Comparison of ENCODE assay signal across 8 cellular contexts in the genomic region with DNA sequence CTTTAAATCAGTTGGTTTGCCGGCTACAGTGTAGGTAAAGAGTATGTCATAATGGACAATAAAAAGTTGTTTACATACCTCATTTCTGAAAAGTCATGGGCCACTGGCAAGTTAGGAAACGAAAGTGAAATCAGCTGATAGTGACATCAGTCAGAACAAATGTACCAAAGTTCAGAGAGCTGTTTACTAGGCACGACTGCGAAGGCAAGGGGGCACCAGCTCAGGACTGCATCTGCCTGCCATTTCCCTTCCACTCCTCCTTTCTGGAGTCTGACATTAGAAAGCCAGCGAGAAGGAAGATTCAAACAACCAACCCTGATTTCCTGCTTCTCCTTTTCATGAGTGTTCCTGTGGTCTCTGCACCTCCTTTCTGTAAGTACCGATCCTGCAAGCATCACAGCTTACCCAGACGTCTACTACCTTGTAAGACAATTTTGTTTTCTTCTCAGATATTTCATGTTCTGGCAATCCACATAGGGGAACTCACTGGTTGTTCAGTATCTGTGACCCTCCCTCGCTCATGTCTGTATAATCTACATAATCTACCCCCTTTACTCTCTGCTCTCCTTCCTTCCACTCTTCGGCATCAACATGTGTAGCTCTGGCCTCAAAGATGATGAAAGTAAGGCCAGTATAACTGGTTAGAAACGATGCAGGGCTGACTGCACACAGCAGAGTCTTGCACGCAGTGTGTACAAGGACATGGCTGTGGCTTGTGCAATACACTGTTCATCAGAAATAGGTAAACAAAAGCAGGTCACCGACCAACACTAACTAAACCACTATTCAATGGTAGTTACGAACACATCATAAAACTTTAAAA. TPM values are rescaled to one million over a fixed set of nuclear protein-coding genes. Genes with fewer than 3 reads are reported as not detected.
DNase-seq lines count a peak whose midpoint lies in the region; ATAC-seq and TF ChIP-seq lines count a peak whose summit lies in the region.

A gene (plus strand): TSS at position 174 of the 823 bp plus-strand sequence. CDS start 16,370 bp downstream, outside the sequence.

- H3K36me3 Mint-ChIP-seq in activated naive CD4-positive, alpha-beta T cell treated with anti-CD3 and anti-CD28 coated beads, Interleukin-2, amount 50 U/mL, for 72 hours: peaks cover 26 to 35% of the 10 kb centered on the region in 2 donors

- in situ Hi-C loops in Panc1 (cut with HindIII; ENCODE audit: low pct_unique_long_range_greater_than_20kb, low sequenced_read_pairs): no loop called here

- CTCF ChIA-PET in Panc1 (lab: Charles Lee): interaction anchor here (0.5 kb wide), 1 partner anchor 205 kb away, joined by 5 read pairs; no protein-coding TSS in a partner anchor

- no peaks in the 10 kb centered on the region for H3K27me3 ChIP-seq in Panc1 (ENCODE audit: control insufficient read depth, insufficient read depth, low read length)

- POLR2A ChIA-PET in Panc1 (lab: Charles Lee): interaction anchor here (0.5 kb wide), 2 partner anchors 24 to 669 kb away, joined by 3 read pairs; no protein-coding TSS in a partner anchor

- peak; percentile 58 for ATAC-seq in HG02840 (IDR thresholded peaks at IDR 0.05; ENCODE audit: low FRiP score, unreplicated experiment)
- peak; percentile 91 for ATAC-seq in Panc1
- peak; percentile 82 to 89 for ATAC-seq in activated naive CD4-positive, alpha-beta T cell treated with anti-CD3 and anti-CD28 coated beads, Interleukin-2, amount 50 U/mL, for 72 hours
- ATAC-seq in left ventricle myocardium superior: peak; percentile 85

- no peaks in the 10 kb centered on the region for H3K9me3 ChIP-seq in Panc1 (ENCODE audit: control insufficient read depth, insufficient read depth, low read depth, low read length)

- TF ChIP-seq CTCF in Panc1 (IDR thresholded peaks at IDR 0.05): no peak

- peak within 1 kb of the TSS; percentile 92 to 94 for H3K27ac Mint-ChIP-seq in activated naive CD4-positive, alpha-beta T cell treated with anti-CD3 and anti-CD28 coated beads, Interleukin-2, amount 50 U/mL, for 72 hours

- peaks cover 0 to 9% of the 10 kb centered on the region in 2 donors for H3K9me3 Mint-ChIP-seq in activated naive CD4-positive, alpha-beta T cell treated with anti-CD3 and anti-CD28 coated beads, Interleukin-2, amount 50 U/mL, for 72 hours

- H3K4me3 ChIP-seq in Panc1 (ENCODE audit: low read depth in 2 of 2, low read length in 2 of 2): peak within 1 kb of the TSS; percentile 42 to 74

- peak within 1 kb of the TSS; percentile 86 for H3K27ac ChIP-seq in Panc1 (ENCODE audit: low read length)

- intact Hi-C loops in Panc1 (cut with micrococcal nuclease; ENCODE audit: unreplicated experiment) (loop anchor here (10.0 kb wide), 1 partner anchor 153 kb away; no protein-coding TSS in a partner anchor), left ventricle myocardium superior (cut with micrococcal nuclease) (loop anchor here (10.0 kb wide), 1 partner anchor 153 kb away; no protein-coding TSS in a partner anchor)

- DNase-seq in NCI-H2196 (lab: John Stamatoyannopoulos, UW; ENCODE audit: unreplicated experiment) (peak; percentile 29), NCI-H2196 treated with DMSO at 0.1 percent for 48 hours (lab: John Stamatoyannopoulos, UW; ENCODE audit: unreplicated experiment) (no peak), Panc1 (ENCODE audit: low read depth, low spot score) (peak; percentile 84), left ventricle myocardium superior (peak; percentile 42), GM03348 (ENCODE audit: low spot score) (no peak)
- peak in 1 of 2 donors; percentile 54 for DNase-seq in activated naive CD4-positive, alpha-beta T cell treated with anti-CD3 and anti-CD28 coated beads, Interleukin-2, amount 50 U/mL, for 72 hours (ENCODE audit: low spot score in 2 of 2)
- DNase-seq in stimulated activated CD4-positive, alpha-beta T cell treated with anti-CD3 and anti-CD28 coated beads, Interleukin-2, amount 100 ng/mL, for 24 hours: peak; percentile 36 to 60

- TSS peak; percentile 73 for BruUV-seq in Panc1 (replicated peaks; lab: Mats Ljungman, UMichigan)

- H3K4me1 ChIP-seq in Panc1 (ENCODE audit: control insufficient read depth, insufficient read depth, low read length): peaks cover 15% of the 10 kb centered on the region

- no peaks in the 10 kb centered on the region for H3K36me3 ChIP-seq in Panc1 (ENCODE audit: control insufficient read depth, insufficient read depth, low read length)

RNA-seq across cellular contexts. Expression of the gene that starts here (rescaled TPM):
- 3.2 TPM for total RNA-seq in Panc1 (2021; ENCODE audit: unreplicated experiment)
- polyA plus RNA-seq in Panc1 (2012; ENCODE audit: insufficient read length): 7.7 TPM
- 10 to 100 TPM in 1 of 2 donors, 1 to 10 TPM in 1; 8.3 to 13.6 TPM for total RNA-seq in activated naive CD4-positive, alpha-beta T cell treated with anti-CD3 and anti-CD28 coated beads, Interleukin-2, amount 50 U/mL, for 72 hours
- 16.5 TPM for total RNA-seq in left ventricle myocardium superior

Comparison
In these comparisons a context has a peak if more than half of its experiments do, and no peak if none do; other contexts are left out.
1. DNase-seq: peak in NCI-H2196 (single experiment), Panc1 (single experiment), left ventricle myocardium superior (single experiment) and stimulated activated CD4-positive, alpha-beta T cell treated with anti-CD3 and anti-CD28 coated beads, Interleukin-2, amount 100 ng/mL, for 24 hours (2 of 2); none in NCI-H2196 treated with DMSO at 0.1 percent for 48 hours (single experiment) and GM03348 (single experiment).
2. Peak in every context shown above with its lines, with median percentiles within 50 percentile points of each other: ATAC-seq.